ENCODE assay signal across 10 cellular contexts in genomic region chr22:38513063-38513462, GRCh38. TPM values are rescaled to one million over a fixed set of nuclear protein-coding genes. Genes with fewer than 3 reads are reported as not detected.
A peak's percentile ranks its signal among the peaks of the same experiment; 100 is the strongest.
DNase-seq lines count a peak whose midpoint lies in the region; ATAC-seq and TF ChIP-seq lines count a peak whose summit lies in the region.
"Had no signal": no experiment of that assay in that cellular context is flagged by ENCODE, and none has a peak within 500 bp of the region (broad histone marks: within the 10 kb centered on the region; RNA-seq: fewer than 3 reads in every experiment).

No MANE protein-coding gene starts in this region.

- no peak overlapping the region for H3K4me2 ChIP-seq in DND-41 (ENCODE audit: insufficient read depth, low read length)
- no peak overlapping the region for H3K4me2 ChIP-seq in mesendoderm (ENCODE audit: low read length)

- no peaks in the 10 kb centered on the region for H3K36me3 Mint-ChIP-seq in activated CD8-positive, alpha-beta T cell treated with anti-CD3 and anti-CD28 coated beads, Interleukin-2, amount 10 ng/mL, durations not matched to agents 7 days and 5 days (ENCODE audit: low read depth)
- H3K36me3 Mint-ChIP-seq in mesothelial cell of epicardium: no peaks in the 10 kb centered on the region

- H3K4ac ChIP-seq in mesendoderm (ENCODE audit: low read depth, low read length): no peak overlapping the region

- H2AFZ ChIP-seq in DND-41 (ENCODE audit: low read depth, low read length): no peak overlapping the region; the same call in 1 of the 2 replicates

- no peak overlapping the region for H2AK5ac ChIP-seq in mesendoderm (ENCODE audit: low read length)

- peaks cover 10% of the 10 kb centered on the region for H3K4me1 Mint-ChIP-seq in activated CD8-positive, alpha-beta T cell treated with anti-CD3 and anti-CD28 coated beads, Interleukin-2, amount 10 ng/mL, durations not matched to agents 7 days and 5 days (ENCODE audit: low read depth)
- H3K4me1 Mint-ChIP-seq in mesothelial cell of epicardium: peaks cover 2% of the 10 kb centered on the region

- no peak overlapping the region for H2BK15ac ChIP-seq in mesendoderm (replicated peaks; ENCODE audit: low read depth)

- H3K4me3 ChIP-seq in DND-41 (ENCODE audit: low read depth in 1 of 2, low read length in 2 of 2): no peak overlapping the region
- H3K4me3 ChIP-seq in mesendoderm (ENCODE audit: low read length): no peak overlapping the region

- no peaks in the 10 kb centered on the region for H3K79me2 ChIP-seq in DND-41 (ENCODE audit: insufficient read depth, low read length)
- H3K79me2 ChIP-seq in mesendoderm (ENCODE audit: control insufficient read depth, insufficient read depth, low read length): no peaks in the 10 kb centered on the region

- H4K20me1 ChIP-seq in DND-41 (ENCODE audit: insufficient read depth, low read length): no peaks in the 10 kb centered on the region

- no peaks in the 10 kb centered on the region for H3K9me3 ChIP-seq in DND-41 (ENCODE audit: insufficient read depth, low read length, severe bottlenecking)

- POLR2A ChIA-PET in HEK293T (lab: Yijun Ruan, JAX): no interaction called here
- POLR2A ChIA-PET in activated CD8-positive, alpha-beta T cell treated with anti-CD3 and anti-CD28 coated beads, Interleukin-2, amount 10 ng/mL, durations not matched to agents 7 days and 5 days (lab: Charles Lee): interaction anchor here (0.7 kb wide), 1 partner anchor 296 kb away, joined by 3 read pairs; no protein-coding TSS in a partner anchor

- no peak overlapping the region for H3K9ac ChIP-seq in DND-41 (ENCODE audit: low read depth, low read length)
- H3K9ac ChIP-seq in mesendoderm (ENCODE audit: low read length): no peak overlapping the region

- H3K27me3 Mint-ChIP-seq in activated CD8-positive, alpha-beta T cell treated with anti-CD3 and anti-CD28 coated beads, Interleukin-2, amount 10 ng/mL, durations not matched to agents 7 days and 5 days (ENCODE audit: low read depth): no peaks in the 10 kb centered on the region
- no peaks in the 10 kb centered on the region for H3K27me3 Mint-ChIP-seq in mesothelial cell of epicardium (ENCODE audit: low read depth)

- H3K36me3 ChIP-seq in DND-41 (ENCODE audit: insufficient read depth, low read length): no peaks in the 10 kb centered on the region
- H3K36me3 ChIP-seq in mesendoderm (ENCODE audit: control insufficient read depth, insufficient read depth, low read length): no peaks in the 10 kb centered on the region

- DNase-seq in DND-41 (peak; percentile 45), HEK293T (ENCODE audit: extremely low spot score) (peak; percentile 45), mesendoderm (peak; percentile 65), mesothelial cell of epicardium (ENCODE audit: low spot score in 2 of 2, unreplicated experiment in 2 of 2) (no peak), GOT3 (lab: John Stamatoyannopoulos, UW) (no peak)
- peak; percentile 76 for DNase-seq in activated CD8-positive, alpha-beta T cell treated with anti-CD3 and anti-CD28 coated beads, Interleukin-2, amount 10 ng/mL, durations not matched to agents 7 days and 5 days

- peak overlapping the region; percentile 39 for H3K27ac Mint-ChIP-seq in activated CD8-positive, alpha-beta T cell treated with anti-CD3 and anti-CD28 coated beads, Interleukin-2, amount 10 ng/mL, durations not matched to agents 7 days and 5 days
- no peak overlapping the region for H3K27ac Mint-ChIP-seq in mesothelial cell of epicardium

- no peak overlapping the region for H4K5ac ChIP-seq in mesendoderm (ENCODE audit: low read length)

- H4K8ac ChIP-seq in mesendoderm (ENCODE audit: low read depth, low read length): no peak overlapping the region

- no peak overlapping the region for H2BK120ac ChIP-seq in mesendoderm (ENCODE audit: low read depth, low read length)

- WGBS in mesendoderm (ENCODE audit: extremely low coverage, insufficient coverage, low lambda C conversion rate): no CpG with 5 or more reads among the region's 1 CpG

- peak; percentile 93 for ATAC-seq in DND-41 (ENCODE audit: insufficient read depth, low read depth)
- peak; percentile 99 for ATAC-seq in activated CD8-positive, alpha-beta T cell treated with anti-CD3 and anti-CD28 coated beads, Interleukin-2, amount 10 ng/mL, durations not matched to agents 7 days and 5 days
- ATAC-seq in GM19328 (IDR thresholded peaks at IDR 0.05; ENCODE audit: unreplicated experiment): no peak
- ATAC-seq in GM18505 (IDR thresholded peaks at IDR 0.05; ENCODE audit: unreplicated experiment): no peak

- H3K27ac ChIP-seq in DND-41 (ENCODE audit: low read length) (no peak overlapping the region), mesendoderm (ENCODE audit: low read depth, low read length) (no peak overlapping the region)

- no peaks in the 10 kb centered on the region for H3K9me3 Mint-ChIP-seq in activated CD8-positive, alpha-beta T cell treated with anti-CD3 and anti-CD28 coated beads, Interleukin-2, amount 10 ng/mL, durations not matched to agents 7 days and 5 days (ENCODE audit: insufficient read depth)
- H3K9me3 Mint-ChIP-seq in mesothelial cell of epicardium: no peaks in the 10 kb centered on the region

- no peaks in the 10 kb centered on the region for H3K79me1 ChIP-seq in mesendoderm (ENCODE audit: low read length)

- no peak overlapping the region for H3K18ac ChIP-seq in mesendoderm (ENCODE audit: low read length)

- no peak for TF ChIP-seq POLR2A in GM18505 (IDR thresholded peaks at IDR 0.05; ENCODE audit: borderline replicate concordance, extremely low read depth, insufficient read depth, insufficient read length)

- peak; percentile 51 for TF ChIP-seq CTCF in DND-41 (IDR thresholded peaks at IDR 0.05; ENCODE audit: borderline replicate concordance, extremely low read depth, low read length, poor library complexity, severe bottlenecking)
- TF ChIP-seq CTCF in mesothelial cell of epicardium (IDR thresholded peaks at IDR 0.05; ENCODE audit: unreplicated experiment): no peak

- H3K56ac ChIP-seq in mesendoderm (ENCODE audit: low read length): no peak overlapping the region

- no peak overlapping the region for H3K4me3 Mint-ChIP-seq in activated CD8-positive, alpha-beta T cell treated with anti-CD3 and anti-CD28 coated beads, Interleukin-2, amount 10 ng/mL, durations not matched to agents 7 days and 5 days
- H3K4me3 Mint-ChIP-seq in mesothelial cell of epicardium: no peak overlapping the region

- no peak overlapping the region for H2BK5ac ChIP-seq in mesendoderm (ENCODE audit: low read length)

- no peak overlapping the region for H3K23ac ChIP-seq in mesendoderm (ENCODE audit: low read length)

- H3K27me3 ChIP-seq in DND-41 (ENCODE audit: insufficient read depth, low read length, poor library complexity) (no peaks in the 10 kb centered on the region), mesendoderm (ENCODE audit: insufficient read depth, low read length, poor library complexity) (no peaks in the 10 kb centered on the region)

- H3K4me1 ChIP-seq in DND-41 (ENCODE audit: insufficient read depth, low read length): no peaks in the 10 kb centered on the region
- H3K4me1 ChIP-seq in mesendoderm (ENCODE audit: control insufficient read depth, low read depth, low read length): no peaks in the 10 kb centered on the region

- CTCF ChIA-PET in HEK293T (lab: Yijun Ruan, JAX): interaction anchor here (0.7 kb wide), 1 partner anchor 11 kb away, joined by 3 read pairs; no protein-coding TSS in a partner anchor
- CTCF ChIA-PET in activated CD8-positive, alpha-beta T cell treated with anti-CD3 and anti-CD28 coated beads, Interleukin-2, amount 10 ng/mL, durations not matched to agents 7 days and 5 days (lab: Charles Lee): interaction anchor here (1.3 to 1.8 kb wide), 4 partner anchors 10 to 461 kb away, joined by 3 to 8 read pairs (median 4); no protein-coding TSS in a partner anchor

TF ChIP-seq in HEK293T, 16 proteins besides CTCF, POLR2A, EP300 and RAD21:
- TF ChIP-seq TARDBP (IDR thresholded peaks at IDR 0.05): no peak
- no peak for TF ChIP-seq L3MBTL2 (conservative IDR thresholded peaks at IDR 0.05)
- TF ChIP-seq FOXM1 (IDR thresholded peaks at IDR 0.05; ENCODE audit: borderline replicate concordance): no peak
- TF ChIP-seq FOXK2 (IDR thresholded peaks at IDR 0.05): no peak
- no peak for TF ChIP-seq SUZ12 (IDR thresholded peaks at IDR 0.05)
- TF ChIP-seq FOXA1 (IDR thresholded peaks at IDR 0.05): no peak
- TF ChIP-seq SP1 (IDR thresholded peaks at IDR 0.05): no peak
- no peak for TF ChIP-seq PKNOX1 (IDR thresholded peaks at IDR 0.05)
- no peak for TF ChIP-seq ARNT (IDR thresholded peaks at IDR 0.05)
- TF ChIP-seq LEF1 (IDR thresholded peaks at IDR 0.05; ENCODE audit: borderline replicate concordance): no peak
- TF ChIP-seq BHLHE40 (IDR thresholded peaks at IDR 0.05; ENCODE audit: borderline replicate concordance): no peak
- TF ChIP-seq CTBP1 (IDR thresholded peaks at IDR 0.05; ENCODE audit: borderline replicate concordance): no peak
TF ChIP-seq in HEK293T: peak in this region for 0.

RNA-seq across cellular contexts. Expression of gene DDX17, which starts 7.0 kb away (rescaled TPM):
- 100 to 1,000 TPM; 443 to 445 TPM for total RNA-seq in activated CD8-positive, alpha-beta T cell treated with anti-CD3 and anti-CD28 coated beads, Interleukin-2, amount 10 ng/mL, durations not matched to agents 7 days and 5 days
- 135 TPM for polyA plus RNA-seq in mesendoderm (2013, experiment 1 of 2)
- 135 TPM for polyA plus RNA-seq in mesendoderm (2013, experiment 2 of 2)
- 694 to 717 TPM (median 708 TPM) in 3 replicates for total RNA-seq in mesothelial cell of epicardium

RNA-seq across cellular contexts. Expression of gene KDELR3, which starts 45.2 kb away (rescaled TPM):
- 1 to 10 TPM in 1 of 2 experiments, under 1 TPM in 1; 0.99 to 1.0 TPM for total RNA-seq in activated CD8-positive, alpha-beta T cell treated with anti-CD3 and anti-CD28 coated beads, Interleukin-2, amount 10 ng/mL, durations not matched to agents 7 days and 5 days
- 5.6 TPM for polyA plus RNA-seq in mesendoderm (2013, experiment 1 of 2)
- polyA plus RNA-seq in mesendoderm (2013, experiment 2 of 2): 6.0 TPM
- 14.5 to 15.6 TPM (median 14.6 TPM) in 3 replicates for total RNA-seq in mesothelial cell of epicardium

RNA-seq across cellular contexts. Expression of gene DMC1, which starts 56.9 kb away (rescaled TPM):
- total RNA-seq in activated CD8-positive, alpha-beta T cell treated with anti-CD3 and anti-CD28 coated beads, Interleukin-2, amount 10 ng/mL, durations not matched to agents 7 days and 5 days: 10 to 100 TPM; 10.1 to 12.1 TPM
- polyA plus RNA-seq in mesendoderm (2013, experiment 1 of 2): 13.6 TPM
- 13.4 TPM for polyA plus RNA-seq in mesendoderm (2013, experiment 2 of 2)
- total RNA-seq in mesothelial cell of epicardium: 2.8 to 4.8 TPM (median 4.2 TPM) in 3 replicates
- total RNA-seq: SK-MEL-5 had no signal

RNA-seq across cellular contexts. Expression of gene KCNJ4, which starts 58.1 kb away (rescaled TPM):
- total RNA-seq in activated CD8-positive, alpha-beta T cell treated with anti-CD3 and anti-CD28 coated beads, Interleukin-2, amount 10 ng/mL, durations not matched to agents 7 days and 5 days: not detected
- 0.14 TPM for polyA plus RNA-seq in mesendoderm (2013, experiment 1 of 2)
- 0.14 TPM for polyA plus RNA-seq in mesendoderm (2013, experiment 2 of 2)
- total RNA-seq in mesothelial cell of epicardium: 2.5 to 2.8 TPM (median 2.6 TPM) in 3 replicates
- total RNA-seq: pulmonary artery endothelial cell had no signal

Comparison
In these comparisons a context has a peak if more than half of its experiments do, and no peak if none do; other contexts are left out.
1. ATAC-seq: peak in DND-41 (single experiment) and activated CD8-positive, alpha-beta T cell treated with anti-CD3 and anti-CD28 coated beads, Interleukin-2, amount 10 ng/mL, durations not matched to agents 7 days and 5 days (single experiment); none in GM19328 (single experiment) and GM18505 (single experiment).
2. DNase-seq: peak in DND-41 (single experiment), HEK293T (single experiment), activated CD8-positive, alpha-beta T cell treated with anti-CD3 and anti-CD28 coated beads, Interleukin-2, amount 10 ng/mL, durations not matched to agents 7 days and 5 days (single experiment) and mesendoderm (single experiment); none in mesothelial cell of epicardium (0 of 2) and GOT3 (single experiment).